In genomic region chr19:4213116-4213515, GRCh38 we compare ENCODE assay signal across 24 cellular contexts. TPM values are rescaled to one million over a fixed set of nuclear protein-coding genes. Genes with fewer than 3 reads are reported as not detected.
"Had no signal": no experiment of that assay in that cellular context is flagged by ENCODE, and none has a peak within 500 bp of the region (broad histone marks: within the 10 kb centered on the region; RNA-seq: fewer than 3 reads in every experiment).

No MANE protein-coding gene starts in this region.

- H3K9ac ChIP-seq: SK-N-SH had no signal

- H3K27me3 ChIP-seq: MG63 had no signal

- H3K4me2 ChIP-seq: SK-N-SH had no signal

- H3K4me3 ChIP-seq: MG63 had no signal

- H3K36me3 ChIP-seq: MG63 had no signal

- H3K9me3 ChIP-seq: MG63, SK-N-SH had no signal

- DNase-seq: Karpas-422, KG1, MG63, NCI-H1092, NCI-H1105 treated with DMSO at 0.1 percent for 48 hours, NCI-H1417 treated with DMSO at 0.1 percent for 48 hours, NCI-H146, NCI-H1694 treated with DMSO at 0.1 percent for 48 hours, NCI-H1930, NCI-H2081 treated with DMSO at 0.1 percent for 48 hours, NCI-H2171, NCI-H226, NCI-H446, NCI-H510A, NCI-H524 treated with DMSO at 0.1 percent for 48 hours, NCI-H774, SHP77, SK-N-SH, SW 1271 had no signal

- H3K27ac ChIP-seq: RWPE1 had no signal

RNA-seq across cellular contexts. Expression of gene EBI3, which starts 16.2 kb away (rescaled TPM):
- total RNA-seq: HT-29, OCI-LY7, PC-3, SK-MEL-5 had no signal

RNA-seq across cellular contexts. Expression of gene CREB3L3, which starts 59.7 kb away (rescaled TPM):
- total RNA-seq: HT-29, PC-3, SK-MEL-5 had no signal
